ENCODE assay signal across 1 cellular context in the genomic region with DNA sequence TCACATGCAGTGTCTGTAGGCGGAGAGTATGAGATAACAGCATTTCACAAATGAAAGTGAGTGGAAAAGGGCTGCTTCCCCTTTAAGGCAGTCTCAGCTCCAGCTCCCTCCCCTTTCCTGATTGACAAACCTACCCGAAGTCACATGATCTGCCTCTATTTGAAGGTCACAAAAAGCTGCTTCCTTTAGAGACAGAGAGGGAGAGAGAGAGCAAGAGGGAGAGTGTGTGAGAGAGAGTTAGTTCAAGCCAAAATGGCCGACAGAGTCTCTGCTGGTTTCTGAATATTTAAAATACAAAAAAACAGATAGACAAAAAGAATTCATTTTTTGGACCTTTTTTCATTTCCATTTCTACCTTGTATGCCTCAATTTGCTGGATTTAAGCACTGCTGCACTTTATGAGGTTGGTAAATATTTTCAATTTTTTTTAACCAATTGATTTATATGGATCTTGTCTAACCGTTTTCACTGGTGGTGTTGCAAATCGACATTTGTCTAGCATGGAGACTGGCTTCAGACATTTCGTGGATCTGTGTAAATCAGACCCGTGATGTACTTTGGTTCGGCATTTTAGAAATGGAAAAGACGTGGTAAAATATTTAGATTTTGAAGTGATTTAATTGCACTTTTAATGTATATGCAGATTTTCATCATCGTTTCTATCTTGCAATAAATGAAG.
TF ChIP-seq lines count a peak whose summit lies in the region.

A gene with protein sequence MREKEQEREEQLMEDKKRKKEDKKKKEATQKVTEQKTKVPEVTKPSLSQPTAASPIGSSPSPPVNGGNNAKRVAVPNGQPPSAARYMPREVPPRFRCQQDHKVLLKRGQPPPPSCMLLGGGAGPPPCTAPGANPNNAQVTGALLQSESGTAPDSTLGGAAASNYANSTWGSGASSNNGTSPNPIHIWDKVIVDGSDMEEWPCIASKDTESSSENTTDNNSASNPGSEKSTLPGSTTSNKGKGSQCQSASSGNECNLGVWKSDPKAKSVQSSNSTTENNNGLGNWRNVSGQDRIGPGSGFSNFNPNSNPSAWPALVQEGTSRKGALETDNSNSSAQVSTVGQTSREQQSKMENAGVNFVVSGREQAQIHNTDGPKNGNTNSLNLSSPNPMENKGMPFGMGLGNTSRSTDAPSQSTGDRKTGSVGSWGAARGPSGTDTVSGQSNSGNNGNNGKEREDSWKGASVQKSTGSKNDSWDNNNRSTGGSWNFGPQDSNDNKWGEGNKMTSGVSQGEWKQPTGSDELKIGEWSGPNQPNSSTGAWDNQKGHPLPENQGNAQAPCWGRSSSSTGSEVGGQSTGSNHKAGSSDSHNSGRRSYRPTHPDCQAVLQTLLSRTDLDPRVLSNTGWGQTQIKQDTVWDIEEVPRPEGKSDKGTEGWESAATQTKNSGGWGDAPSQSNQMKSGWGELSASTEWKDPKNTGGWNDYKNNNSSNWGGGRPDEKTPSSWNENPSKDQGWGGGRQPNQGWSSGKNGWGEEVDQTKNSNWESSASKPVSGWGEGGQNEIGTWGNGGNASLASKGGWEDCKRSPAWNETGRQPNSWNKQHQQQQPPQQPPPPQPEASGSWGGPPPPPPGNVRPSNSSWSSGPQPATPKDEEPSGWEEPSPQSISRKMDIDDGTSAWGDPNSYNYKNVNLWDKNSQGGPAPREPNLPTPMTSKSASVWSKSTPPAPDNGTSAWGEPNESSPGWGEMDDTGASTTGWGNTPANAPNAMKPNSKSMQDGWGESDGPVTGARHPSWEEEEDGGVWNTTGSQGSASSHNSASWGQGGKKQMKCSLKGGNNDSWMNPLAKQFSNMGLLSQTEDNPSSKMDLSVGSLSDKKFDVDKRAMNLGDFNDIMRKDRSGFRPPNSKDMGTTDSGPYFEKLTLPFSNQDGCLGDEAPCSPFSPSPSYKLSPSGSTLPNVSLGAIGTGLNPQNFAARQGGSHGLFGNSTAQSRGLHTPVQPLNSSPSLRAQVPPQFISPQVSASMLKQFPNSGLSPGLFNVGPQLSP (N-terminal part only) (plus strand): TSS at position 188 of the 679 bp plus-strand sequence. CDS start 211 bp downstream, at position 399.

TF ChIP-seq in HepG2, 621 proteins besides CTCF, POLR2A, EP300 and RAD21 (continues in another document):
- TF ChIP-seq ZNF17 (CRISPR knock-in tag; IDR thresholded peaks at IDR 0.05) = no peak
- no peak for TF ChIP-seq FIP1L1 (IDR thresholded peaks at IDR 0.05; ENCODE audit: borderline replicate concordance, insufficient read depth, low read depth, low read length)
- no peak for TF ChIP-seq CBX5 (CRISPR knock-in tag; IDR thresholded peaks at IDR 0.05; ENCODE audit: borderline replicate concordance)
- TF ChIP-seq, protein P1, sequence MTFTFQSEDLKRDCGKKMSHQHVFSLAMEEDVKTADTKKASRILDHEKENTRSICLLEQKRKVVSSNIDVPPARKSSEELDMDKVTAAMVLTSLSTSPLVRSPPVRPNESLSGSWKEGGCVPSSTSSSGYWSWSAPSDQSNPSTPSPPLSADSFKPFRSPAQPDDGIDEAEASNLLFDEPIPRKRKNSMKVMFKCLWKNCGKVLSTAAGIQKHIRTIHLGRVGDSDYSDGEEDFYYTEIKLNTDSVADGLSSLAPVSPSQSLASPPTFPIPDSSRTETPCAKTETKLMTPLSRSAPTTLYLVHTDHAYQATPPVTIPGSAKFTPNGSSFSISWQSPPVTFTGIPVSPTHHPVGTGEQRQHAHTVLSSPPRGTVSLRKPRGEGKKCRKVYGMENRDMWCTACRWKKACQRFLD (CRISPR knock-in tag; IDR thresholded peaks at IDR 0.05; ENCODE audit: borderline replicate concordance) = no peak
- TF ChIP-seq ZNF577 (CRISPR knock-in tag; IDR thresholded peaks at IDR 0.05; ENCODE audit: borderline replicate concordance, low read depth) = no peak
- no peak for TF ChIP-seq ZIK1 (CRISPR knock-in tag; IDR thresholded peaks at IDR 0.05; ENCODE audit: borderline replicate concordance, low read depth)
- no peak for TF ChIP-seq NAIF1 (CRISPR knock-in tag; IDR thresholded peaks at IDR 0.05; ENCODE audit: borderline replicate concordance)
- TF ChIP-seq SMAD1 (CRISPR knock-in tag; IDR thresholded peaks at IDR 0.05; ENCODE audit: borderline replicate concordance, low read depth) = no peak
- no peak for TF ChIP-seq RBM39 (IDR thresholded peaks at IDR 0.05; ENCODE audit: low read depth, low read length, poor library complexity, severe bottlenecking)
- TF ChIP-seq RBM22 (optimal IDR thresholded peaks at IDR 0.05; ENCODE audit: low read length) = no peak
- TF ChIP-seq KAT2B (IDR thresholded peaks at IDR 0.05; ENCODE audit: borderline replicate concordance, low read depth, low read length) = no peak
- no peak for TF ChIP-seq JUN (CRISPR knock-in tag; IDR thresholded peaks at IDR 0.05)
- no peak for TF ChIP-seq HMGA1 (CRISPR knock-in tag; conservative IDR thresholded peaks at IDR 0.05)
- TF ChIP-seq, protein P2, sequence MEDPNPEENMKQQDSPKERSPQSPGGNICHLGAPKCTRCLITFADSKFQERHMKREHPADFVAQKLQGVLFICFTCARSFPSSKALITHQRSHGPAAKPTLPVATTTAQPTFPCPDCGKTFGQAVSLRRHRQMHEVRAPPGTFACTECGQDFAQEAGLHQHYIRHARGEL (CRISPR knock-in tag; IDR thresholded peaks at IDR 0.05) = no peak
- TF ChIP-seq, protein P3, sequence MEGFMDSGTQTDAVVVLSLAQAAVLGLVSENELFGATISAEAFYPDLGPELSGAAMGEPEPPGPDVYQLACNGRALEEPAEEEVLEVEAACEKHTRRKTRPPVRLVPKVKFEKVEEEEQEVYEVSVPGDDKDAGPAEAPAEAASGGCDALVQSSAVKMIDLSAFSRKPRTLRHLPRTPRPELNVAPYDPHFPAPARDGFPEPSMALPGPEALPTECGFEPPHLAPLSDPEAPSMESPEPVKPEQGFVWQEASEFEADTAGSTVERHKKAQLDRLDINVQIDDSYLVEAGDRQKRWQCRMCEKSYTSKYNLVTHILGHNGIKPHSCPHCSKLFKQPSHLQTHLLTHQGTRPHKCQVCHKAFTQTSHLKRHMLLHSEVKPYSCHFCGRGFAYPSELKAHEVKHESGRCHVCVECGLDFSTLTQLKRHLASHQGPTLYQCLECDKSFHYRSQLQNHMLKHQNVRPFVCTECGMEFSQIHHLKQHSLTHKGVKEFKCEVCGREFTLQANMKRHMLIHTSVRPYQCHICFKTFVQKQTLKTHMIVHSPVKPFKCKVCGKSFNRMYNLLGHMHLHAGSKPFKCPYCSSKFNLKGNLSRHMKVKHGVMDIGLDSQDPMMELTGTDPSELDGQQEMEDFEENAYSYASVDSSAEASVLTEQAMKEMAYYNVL (CRISPR knock-in tag; IDR thresholded peaks at IDR 0.05; ENCODE audit: borderline replicate concordance) = no peak
- no peak for TF ChIP-seq ZNF749 (CRISPR knock-in tag; IDR thresholded peaks at IDR 0.05; ENCODE audit: borderline replicate concordance)
- TF ChIP-seq RFXAP (CRISPR knock-in tag; IDR thresholded peaks at IDR 0.05; ENCODE audit: borderline replicate concordance) = 0 out of 2 replicates have a peak, but pooled peaks have one; percentile 39
- no peak for TF ChIP-seq ZNF124 (CRISPR knock-in tag; IDR thresholded peaks at IDR 0.05)
- no peak for TF ChIP-seq TBL1XR1 (IDR thresholded peaks at IDR 0.05; ENCODE audit: borderline replicate concordance, low read length, partially characterized antibody)
- no peak for TF ChIP-seq ZNF570 (CRISPR knock-in tag; IDR thresholded peaks at IDR 0.05; ENCODE audit: borderline replicate concordance)
- TF ChIP-seq, protein P4, sequence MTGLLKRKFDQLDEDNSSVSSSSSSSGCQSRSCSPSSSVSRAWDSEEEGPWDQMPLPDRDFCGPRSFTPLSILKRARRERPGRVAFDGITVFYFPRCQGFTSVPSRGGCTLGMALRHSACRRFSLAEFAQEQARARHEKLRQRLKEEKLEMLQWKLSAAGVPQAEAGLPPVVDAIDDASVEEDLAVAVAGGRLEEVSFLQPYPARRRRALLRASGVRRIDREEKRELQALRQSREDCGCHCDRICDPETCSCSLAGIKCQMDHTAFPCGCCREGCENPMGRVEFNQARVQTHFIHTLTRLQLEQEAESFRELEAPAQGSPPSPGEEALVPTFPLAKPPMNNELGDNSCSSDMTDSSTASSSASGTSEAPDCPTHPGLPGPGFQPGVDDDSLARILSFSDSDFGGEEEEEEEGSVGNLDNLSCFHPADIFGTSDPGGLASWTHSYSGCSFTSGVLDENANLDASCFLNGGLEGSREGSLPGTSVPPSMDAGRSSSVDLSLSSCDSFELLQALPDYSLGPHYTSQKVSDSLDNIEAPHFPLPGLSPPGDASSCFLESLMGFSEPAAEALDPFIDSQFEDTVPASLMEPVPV (CRISPR knock-in tag; IDR thresholded peaks at IDR 0.05) = 0 out of 2 replicates have a peak, but pooled peaks have one; percentile 2
- TF ChIP-seq ZNF773 (CRISPR knock-in tag; IDR thresholded peaks at IDR 0.05; ENCODE audit: borderline replicate concordance) = no peak
- TF ChIP-seq RNF2 (conservative IDR thresholded peaks at IDR 0.05; ENCODE audit: low read depth) = no peak
- TF ChIP-seq, protein P5, sequence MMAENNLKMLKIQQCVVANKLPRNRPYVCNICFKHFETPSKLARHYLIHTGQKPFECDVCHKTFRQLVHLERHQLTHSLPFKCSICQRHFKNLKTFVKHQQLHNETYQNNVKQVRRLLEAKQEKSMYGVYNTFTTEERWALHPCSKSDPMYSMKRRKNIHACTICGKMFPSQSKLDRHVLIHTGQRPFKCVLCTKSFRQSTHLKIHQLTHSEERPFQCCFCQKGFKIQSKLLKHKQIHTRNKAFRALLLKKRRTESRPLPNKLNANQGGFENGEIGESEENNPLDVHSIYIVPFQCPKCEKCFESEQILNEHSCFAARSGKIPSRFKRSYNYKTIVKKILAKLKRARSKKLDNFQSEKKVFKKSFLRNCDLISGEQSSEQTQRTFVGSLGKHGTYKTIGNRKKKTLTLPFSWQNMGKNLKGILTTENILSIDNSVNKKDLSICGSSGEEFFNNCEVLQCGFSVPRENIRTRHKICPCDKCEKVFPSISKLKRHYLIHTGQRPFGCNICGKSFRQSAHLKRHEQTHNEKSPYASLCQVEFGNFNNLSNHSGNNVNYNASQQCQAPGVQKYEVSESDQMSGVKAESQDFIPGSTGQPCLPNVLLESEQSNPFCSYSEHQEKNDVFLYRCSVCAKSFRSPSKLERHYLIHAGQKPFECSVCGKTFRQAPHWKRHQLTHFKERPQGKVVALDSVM (CRISPR knock-in tag; IDR thresholded peaks at IDR 0.05) = no peak
- TF ChIP-seq XBP1 (CRISPR knock-in tag; IDR thresholded peaks at IDR 0.05) = 0 out of 2 replicates have a peak, but pooled peaks have one; percentile 43
- peak; percentile 56; the same call in 1 of the 2 replicates for TF ChIP-seq NCOA2 (CRISPR knock-in tag; IDR thresholded peaks at IDR 0.05)
- no peak for TF ChIP-seq ZNF317 (CRISPR knock-in tag; IDR thresholded peaks at IDR 0.05)
- TF ChIP-seq FOXM1 (CRISPR knock-in tag; IDR thresholded peaks at IDR 0.05) = no peak
- TF ChIP-seq NCOA1 (CRISPR knock-in tag; IDR thresholded peaks at IDR 0.05) = no peak
- TF ChIP-seq ZNF136 (CRISPR knock-in tag; IDR thresholded peaks at IDR 0.05; ENCODE audit: low read depth) = no peak
- peak; percentile 59 for TF ChIP-seq ERF (CRISPR knock-in tag; IDR thresholded peaks at IDR 0.05)
- TF ChIP-seq, protein P6, sequence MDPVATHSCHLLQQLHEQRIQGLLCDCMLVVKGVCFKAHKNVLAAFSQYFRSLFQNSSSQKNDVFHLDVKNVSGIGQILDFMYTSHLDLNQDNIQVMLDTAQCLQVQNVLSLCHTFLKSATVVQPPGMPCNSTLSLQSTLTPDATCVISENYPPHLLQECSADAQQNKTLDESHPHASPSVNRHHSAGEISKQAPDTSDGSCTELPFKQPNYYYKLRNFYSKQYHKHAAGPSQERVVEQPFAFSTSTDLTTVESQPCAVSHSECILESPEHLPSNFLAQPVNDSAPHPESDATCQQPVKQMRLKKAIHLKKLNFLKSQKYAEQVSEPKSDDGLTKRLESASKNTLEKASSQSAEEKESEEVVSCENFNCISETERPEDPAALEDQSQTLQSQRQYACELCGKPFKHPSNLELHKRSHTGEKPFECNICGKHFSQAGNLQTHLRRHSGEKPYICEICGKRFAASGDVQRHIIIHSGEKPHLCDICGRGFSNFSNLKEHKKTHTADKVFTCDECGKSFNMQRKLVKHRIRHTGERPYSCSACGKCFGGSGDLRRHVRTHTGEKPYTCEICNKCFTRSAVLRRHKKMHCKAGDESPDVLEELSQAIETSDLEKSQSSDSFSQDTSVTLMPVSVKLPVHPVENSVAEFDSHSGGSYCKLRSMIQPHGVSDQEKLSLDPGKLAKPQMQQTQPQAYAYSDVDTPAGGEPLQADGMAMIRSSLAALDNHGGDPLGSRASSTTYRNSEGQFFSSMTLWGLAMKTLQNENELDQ (CRISPR knock-in tag; IDR thresholded peaks at IDR 0.05; ENCODE audit: borderline replicate concordance) = no peak
- TF ChIP-seq SP140L (CRISPR knock-in tag; IDR thresholded peaks at IDR 0.05; ENCODE audit: borderline replicate concordance) = no peak
- TF ChIP-seq ZFX (CRISPR knock-in tag; IDR thresholded peaks at IDR 0.05; ENCODE audit: low read depth) = no peak
- no peak for TF ChIP-seq SOX13 (IDR thresholded peaks at IDR 0.05)
- peak in 1 of 2 experiments; percentile 61; a peak in 1 of 4 replicates for TF ChIP-seq SOX13 (CRISPR knock-in tag; conservative IDR thresholded peaks at IDR 0.05 in 1 of 2, IDR thresholded peaks at IDR 0.05 in 1 of 2)
- TF ChIP-seq, protein P7, sequence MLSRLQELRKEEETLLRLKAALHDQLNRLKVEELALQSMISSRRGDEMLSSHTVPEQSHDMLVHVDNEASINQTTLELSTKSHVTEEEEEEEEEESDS (CRISPR knock-in tag; IDR thresholded peaks at IDR 0.05; ENCODE audit: borderline replicate concordance) = no peak
